In genomic region chr14:91418387-91419043, GRCh38 we compare ENCODE assay signal across 8 cellular contexts. TPM values are rescaled to one million over a fixed set of nuclear protein-coding genes. Genes with fewer than 3 reads are reported as not detected.
DNase-seq lines count a peak whose midpoint lies in the region; ATAC-seq, FAIRE-seq and TF ChIP-seq lines count a peak whose summit lies in the region.

No MANE protein-coding gene starts in this region.

- no peaks in the 10 kb centered on the region for H3K36me3 ChIP-seq in PC-9 (ENCODE audit: low read depth)
- no peaks in the 10 kb centered on the region for H3K36me3 ChIP-seq in testis (ENCODE audit: low read depth, missing control alignments)

- H3K9me3 ChIP-seq in PC-9 (ENCODE audit: insufficient read depth, low read depth) (no peaks in the 10 kb centered on the region), testis (no peaks in the 10 kb centered on the region)

- BruUV-seq in PC-9 (replicated peaks; lab: Mats Ljungman, UMichigan) = no TSS peak

- no peaks in the 10 kb centered on the region for H3K79me2 ChIP-seq in PC-9 (ENCODE audit: low read depth)

- intact Hi-C loops in PC-9 (cut with micrococcal nuclease; ENCODE audit: unreplicated experiment) = loop anchor here (1.0 to 5.0 kb wide), 2 partner anchors 51 to 95 kb away; no protein-coding TSS in a partner anchor
- intact Hi-C loops in testis (cut with DNase I; ENCODE audit: low total_unique reads) = loop anchor here (5.0 kb wide), 1 partner anchor 96 kb away; no protein-coding TSS in a partner anchor

- H3K4me2 ChIP-seq in PC-9 = peak overlapping the region; percentile 70

- H2AFZ ChIP-seq in PC-9 = peak overlapping the region; percentile 77

- H3F3A ChIP-seq in PC-9 (ENCODE audit: insufficient read depth, low read depth) = peaks cover 6% of the 10 kb centered on the region; the same call in 1 of the 2 replicates

- CTCF ChIA-PET in PC-9 (lab: Charles Lee) = no interaction called here

- ATAC-seq in HG03571 (IDR thresholded peaks at IDR 0.05; ENCODE audit: unreplicated experiment) = peak; percentile 23

- POLR2A ChIA-PET in PC-9 (lab: Charles Lee; ENCODE audit: unreplicated experiment) = interaction anchor here (0.6 kb wide), 2 partner anchors 44 to 46 kb away, joined by 3 to 8 read pairs; no protein-coding TSS in a partner anchor

- FAIRE-seq in G401.6 (lab: Jason Lieb, UNC) = peak; percentile 15

- H3K27ac ChIP-seq in PC-9 (peak overlapping the region; percentile 78), testis (no peak overlapping the region)

- peak; percentile 64 to 75 for DNase-seq in PC-9
- peak; percentile 83 for DNase-seq in activated gamma-delta T cell treated with Interleukin-2 at 50 U/mL for 16 hours
- peak; percentile 65 for DNase-seq in germinal center (ENCODE audit: low spot score)
- peak in 40 of 56 donors; percentile 16 to 81 (median 46) for DNase-seq in nucleus accumbens (lab: John Stamatoyannopoulos, UW)
- DNase-seq in testis = peak; percentile 83
- DNase-seq in T1000 (lab: John Stamatoyannopoulos, UW) = no peak

- no peaks in the 10 kb centered on the region for H3K9me2 ChIP-seq in PC-9 (ENCODE audit: insufficient read depth)

- H3K4me3 ChIP-seq in PC-9 (peak overlapping the region; percentile 83; the same call in 1 of the 2 replicates), testis (peak overlapping the region; percentile 38 to 71)

- WGBS in testis, 2 donors = 2 to 3% methylated on average over 17 to 42 of the region's 42 CpGs

- H3K27me3 ChIP-seq in PC-9 (ENCODE audit: insufficient read depth, low read depth) (no peaks in the 10 kb centered on the region), testis (no peaks in the 10 kb centered on the region)

- H4K20me1 ChIP-seq in PC-9 (ENCODE audit: insufficient read depth) = no peaks in the 10 kb centered on the region

- TF ChIP-seq POLR2A in testis (IDR thresholded peaks at IDR 0.05) = no peak

- TF ChIP-seq CTCF in PC-9 (conservative IDR thresholded peaks at IDR 0.05) (peak; percentile 96), testis (IDR thresholded peaks at IDR 0.05) (peak; percentile 99)

- H3K4me1 ChIP-seq in PC-9 (replicated peaks; ENCODE audit: insufficient read depth) = peaks cover 14% of the 10 kb centered on the region
- H3K4me1 ChIP-seq in testis = peaks cover 5% of the 10 kb centered on the region

RNA-seq across cellular contexts. Expression of gene CCDC88C, which starts 0.9 kb away (rescaled TPM):
- total RNA-seq in PC-9 (2021) (7.4 and 10.4 TPM in 2 replicates), testis (10 to 100 TPM; 47.4 to 51.3 TPM)
- 36.5 TPM for polyA plus RNA-seq in testis (ENCODE audit: insufficient read depth, low read depth, low replicate concordance)
